15 cellular contexts compared by ENCODE assay signal in the genomic region with DNA sequence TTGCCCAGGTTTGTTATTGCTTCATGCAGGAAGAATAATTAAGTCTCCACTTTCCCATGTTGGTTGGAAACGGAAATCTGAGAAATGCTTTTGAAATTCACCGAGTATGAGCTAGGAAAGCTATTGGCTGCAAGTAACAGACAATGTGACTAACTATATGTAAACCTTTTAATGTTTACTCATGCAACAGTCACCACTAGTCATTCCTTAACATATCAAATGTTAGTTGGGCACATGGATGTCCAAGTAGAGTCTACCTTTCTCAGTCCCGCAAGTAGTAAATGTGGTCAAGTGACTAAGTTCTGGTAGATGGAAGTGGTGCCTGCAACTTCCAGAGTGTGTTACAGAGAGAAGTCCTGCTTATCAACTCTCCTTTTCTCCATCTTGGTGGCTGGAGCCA. TPM values are rescaled to one million over a fixed set of nuclear protein-coding genes. Genes with fewer than 3 reads are reported as not detected.
A peak's percentile ranks its signal among the peaks of the same experiment; 100 is the strongest.
DNase-seq lines count a peak whose midpoint lies in the region; ATAC-seq, FAIRE-seq and TF ChIP-seq lines count a peak whose summit lies in the region.
"Had no signal": no experiment of that assay in that cellular context is flagged by ENCODE, and none has a peak within 500 bp of the region (broad histone marks: within the 10 kb centered on the region; RNA-seq: fewer than 3 reads in every experiment).

No MANE protein-coding gene starts in this region.

- H3F3A ChIP-seq in PC-3 (ENCODE audit: low read length, unreplicated experiment): no peaks in the 10 kb centered on the region

- H3K9me2 ChIP-seq in PC-3 (replicated peaks; ENCODE audit: low read length): no peaks in the 10 kb centered on the region

- H3K4me1 Mint-ChIP-seq in nephron progenitor cell: no peaks in the 10 kb centered on the region
- H3K4me1 Mint-ChIP-seq: B cell, IgD-negative memory B cell had no signal

- FAIRE-seq in bronchial epithelial cell (lab: Jason Lieb, UNC): peak; percentile 92

- H3K36me3 ChIP-seq in PC-3 (ENCODE audit: low read depth, low read length) (no peaks in the 10 kb centered on the region), bronchial epithelial cell (ENCODE audit: control insufficient read depth, insufficient read depth, low read length) (no peaks in the 10 kb centered on the region)
- H3K36me3 ChIP-seq: SJCRH30 had no signal

- H3K4me3 ChIP-seq in PC-3 (ENCODE audit: low read length): no peak overlapping the region
- no peak overlapping the region for H3K4me3 ChIP-seq in bronchial epithelial cell (ENCODE audit: low read depth, low read length)
- H3K4me3 ChIP-seq: SJCRH30 had no signal

- H3K27me3 Mint-ChIP-seq in nephron progenitor cell (ENCODE audit: low read depth, poor library complexity): peaks cover 8% of the 10 kb centered on the region

- TF ChIP-seq CTCF in PC-3 (conservative IDR thresholded peaks at IDR 0.05; ENCODE audit: low read depth, low read length) (no peak), bronchial epithelial cell (IDR thresholded peaks at IDR 0.05; ENCODE audit: insufficient read depth, low read length, severe bottlenecking) (no peak), nephron progenitor cell (IDR thresholded peaks at IDR 0.05) (no peak)

- intact Hi-C loops in PC-3 (cut with micrococcal nuclease): no loop called here

- peaks cover 40% of the 10 kb centered on the region for H3K9me3 Mint-ChIP-seq in nephron progenitor cell

- H2AFZ ChIP-seq in PC-3 (ENCODE audit: low read length): 0 out of 2 replicates have a peak overlapping the region, but pooled peaks have one; percentile 51

- H3K79me2 ChIP-seq in PC-3 (ENCODE audit: low read length): no peaks in the 10 kb centered on the region

- no peak overlapping the region for H3K9ac ChIP-seq in PC-3 (ENCODE audit: low read length)

- no peaks in the 10 kb centered on the region for H4K20me1 ChIP-seq in PC-3 (ENCODE audit: low read length)

- ATAC-seq in PC-3: peak; percentile 96

- DNase-seq in GM03348 (ENCODE audit: low spot score) (peak; percentile 1), PC-3 (peak; percentile 90), bronchial epithelial cell (ENCODE audit: low read depth) (peak; percentile 99), mucosa of gallbladder (ENCODE audit: low spot score) (peak; percentile 4), NCI-H1048 (lab: John Stamatoyannopoulos, UW) (no peak), hippocampal formation (lab: John Stamatoyannopoulos, UW) (no peak), nephron progenitor cell (no peak)
- DNase-seq in stimulated activated CD4-positive, alpha-beta T cell treated with anti-CD3 and anti-CD28 coated beads, Interleukin-2, amount 100 ng/mL, for 48 hours: no peak
- DNase-seq: CD4-positive, alpha-beta T cell; H7; NCI-H1694; NCI-H774; SJCRH30 had no signal

- no peak overlapping the region for H3K4me3 Mint-ChIP-seq in nephron progenitor cell
- H3K4me3 Mint-ChIP-seq: B cell; CD4-positive, alpha-beta T cell; IgD-negative memory B cell had no signal

- BruUV-seq in PC-3 (replicated peaks; lab: Mats Ljungman, UMichigan): no TSS peak

- H3K27me3 ChIP-seq in PC-3 (ENCODE audit: low read length) (no peaks in the 10 kb centered on the region), bronchial epithelial cell (ENCODE audit: control insufficient read depth, insufficient read depth, low read length) (no peaks in the 10 kb centered on the region)
- H3K27me3 ChIP-seq: SJCRH30 had no signal

- POLR2A ChIA-PET in PC-3 (lab: Charles Lee; ENCODE audit: unreplicated experiment): no interaction called here

- H3K36me3 Mint-ChIP-seq in nephron progenitor cell (ENCODE audit: low read depth): no peaks in the 10 kb centered on the region
- H3K36me3 Mint-ChIP-seq: IgD-negative memory B cell had no signal

- H3K27ac Mint-ChIP-seq in nephron progenitor cell: no peak overlapping the region
- H3K27ac Mint-ChIP-seq: B cell; CD4-positive, alpha-beta T cell; IgD-negative memory B cell had no signal

- peak overlapping the region; percentile 29 for H3K4me2 ChIP-seq in PC-3 (ENCODE audit: low read length)

- H3K4me1 ChIP-seq in PC-3 (ENCODE audit: insufficient read depth, low read length): peaks cover 16% of the 10 kb centered on the region
- H3K4me1 ChIP-seq: SJCRH30 had no signal

- H3K9me3 ChIP-seq in PC-3 (ENCODE audit: low read length): 0 out of 2 replicates have a peak, but pooled peaks cover 5% of the 10 kb centered on the region

- CTCF ChIA-PET in PC-3 (lab: Charles Lee): no interaction called here

- peak overlapping the region; percentile 69 for H3K27ac ChIP-seq in PC-3 (ENCODE audit: low read length)
- H3K27ac ChIP-seq: SJCRH30 had no signal

RNA-seq across cellular contexts. Expression of a gene that starts 52.5 kb away (rescaled TPM):
- total RNA-seq in PC-3 (2014; rRNA removed) (0.12 TPM in 1 of 2 replicates, not detected in the other), bronchial epithelial cell (0.26 and 3.4 TPM in 2 replicates), mucosa of gallbladder (28.1 TPM)

Comparison
In these comparisons a context has a peak if more than half of its experiments do, and no peak if none do; other contexts are left out.
1. DNase-seq: peak in GM03348 (single experiment), PC-3 (single experiment), bronchial epithelial cell (single experiment) and mucosa of gallbladder (single experiment); none in stimulated activated CD4-positive, alpha-beta T cell treated with anti-CD3 and anti-CD28 coated beads, Interleukin-2, amount 100 ng/mL, for 48 hours (0 of 2), NCI-H1048 (single experiment), hippocampal formation (0 of 2) and nephron progenitor cell (single experiment).